ENCODE assay signal across 21 cellular contexts in the genomic region with DNA sequence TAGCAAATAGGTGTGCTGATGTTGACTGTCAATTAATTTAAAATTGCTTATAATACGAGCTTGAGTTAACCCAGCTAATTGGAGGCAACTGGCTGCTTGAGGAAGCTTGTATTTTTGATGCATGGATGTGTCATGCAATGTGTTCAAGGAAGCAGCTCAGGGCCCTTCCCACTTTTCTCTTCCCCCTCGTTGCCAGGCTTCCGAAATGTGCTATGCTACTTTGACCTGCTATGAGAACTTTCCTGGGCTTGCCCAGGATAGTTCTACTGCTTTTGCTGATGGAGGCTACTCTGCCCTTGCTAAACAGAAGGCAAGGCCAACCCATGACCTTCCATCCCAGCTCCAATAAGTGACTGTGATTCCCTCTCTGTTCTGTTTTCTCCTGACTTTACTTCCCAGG. TPM values are rescaled to one million over a fixed set of nuclear protein-coding genes. Genes with fewer than 3 reads are reported as not detected.
DNase-seq lines count a peak whose midpoint lies in the region; ATAC-seq, FAIRE-seq and TF ChIP-seq lines count a peak whose summit lies in the region.
"Had no signal": no experiment of that assay in that cellular context is flagged by ENCODE, and none has a peak within 500 bp of the region (broad histone marks: within the 10 kb centered on the region; RNA-seq: fewer than 3 reads in every experiment).

No MANE protein-coding gene starts in this region.

- FAIRE-seq in A549 (lab: Jason Lieb, UNC) = no peak
- no peak for FAIRE-seq in bronchial epithelial cell (lab: Jason Lieb, UNC)
- FAIRE-seq: A204.1, D721Med, GM12878 had no signal

- no peak overlapping the region for H2BK120ac ChIP-seq in trophoblast cell (ENCODE audit: insufficient read depth, low read length, poor library complexity)

- no peaks in the 10 kb centered on the region for H3K79me1 ChIP-seq in trophoblast cell (ENCODE audit: low read length)

- POLR2A ChIA-PET in A549 (lab: Yijun Ruan, JAX) = no interaction called here

- H2AFZ ChIP-seq in GM23248 (no peak overlapping the region), osteoblast (ENCODE audit: low read length) (no peak overlapping the region), trophoblast cell (ENCODE audit: insufficient read depth, low read length, poor library complexity) (no peak overlapping the region)

- no peak for TF ChIP-seq RAD21 in A549 (conservative IDR thresholded peaks at IDR 0.05 in 1 of 2, IDR thresholded peaks at IDR 0.05 in 1 of 2)

- no peak overlapping the region for H4K8ac ChIP-seq in trophoblast cell (ENCODE audit: low read depth, low read length)

- H3K9me2 ChIP-seq in GM23248 (ENCODE audit: insufficient read depth) = no peaks in the 10 kb centered on the region

- TF ChIP-seq EP300 in A549 (IDR thresholded peaks at IDR 0.05) = no peak

- ATAC-seq in A549 (peak; percentile 15 to 23; a peak in 1 of 6 replicates), HG03175 (IDR thresholded peaks at IDR 0.05; ENCODE audit: unreplicated experiment) (no peak), GM19455 (IDR thresholded peaks at IDR 0.05; ENCODE audit: unreplicated experiment) (no peak)
- ATAC-seq: GM12878 had no signal

- H3K9ac ChIP-seq in GM23248 = no peak overlapping the region
- no peak overlapping the region for H3K9ac ChIP-seq in trophoblast cell (ENCODE audit: low read length)
- H3K9ac ChIP-seq: KMS-11 had no signal

- H4K91ac ChIP-seq in trophoblast cell (ENCODE audit: low read depth, low read length) = no peak overlapping the region

- no peak overlapping the region for H3K4ac ChIP-seq in trophoblast cell (ENCODE audit: low read depth, low read length)

- H2BK12ac ChIP-seq in trophoblast cell (ENCODE audit: low read length) = no peak overlapping the region

- no peak overlapping the region for H2BK5ac ChIP-seq in trophoblast cell (ENCODE audit: low read depth, low read length, poor library complexity)

- no peak for TF ChIP-seq POLR2A in A549 (IDR thresholded peaks at IDR 0.05; ENCODE audit: low read length)

- H3K4me2 ChIP-seq in A549 (0 out of 3 replicates have a peak overlapping the region, but pooled peaks have one; percentile 0), GM23248 (ENCODE audit: unreplicated experiment) (peak overlapping the region; percentile 9), osteoblast (ENCODE audit: insufficient read depth, low read length) (no peak overlapping the region), trophoblast cell (ENCODE audit: low read length) (no peak overlapping the region)
- H3K4me2 ChIP-seq: KMS-11 had no signal

- H3K23ac ChIP-seq in trophoblast cell (ENCODE audit: low read length) = no peak overlapping the region

- TF ChIP-seq CTCF in A549 (IDR thresholded peaks at IDR 0.05) (no peak), bronchial epithelial cell (IDR thresholded peaks at IDR 0.05; ENCODE audit: insufficient read depth, low read length, severe bottlenecking) (no peak), osteoblast (IDR thresholded peaks at IDR 0.05; ENCODE audit: extremely low read depth, low read depth, low read length) (no peak)

- CTCF ChIA-PET in A549 (lab: Yijun Ruan, JAX) = interaction anchor here (0.7 to 2.3 kb wide), 4 partner anchors 17 to 100 kb away, joined by 3 to 8 read pairs (median 3); no protein-coding TSS in a partner anchor

- DNase-seq in A549 (ENCODE audit: low read depth in 1 of 2, low spot score in 1 of 2) (no peak), GM23248 (no peak), bronchial epithelial cell (ENCODE audit: low read depth) (peak; percentile 23), osteoblast (ENCODE audit: insufficient read length, low spot score, missing footprints) (no peak), trophoblast cell (no peak), NCI-H2227 treated with DMSO at 0.1 percent for 48 hours (lab: John Stamatoyannopoulos, UW) (no peak)
- DNase-seq: AML-193; Caco-2; CD4-positive, alpha-beta T cell; DMS53; DND-41; EL had no signal

- no peak overlapping the region for H3K4me3 ChIP-seq in A549
- H3K4me3 ChIP-seq in GM23248 = no peak overlapping the region
- no peak overlapping the region for H3K4me3 ChIP-seq in bronchial epithelial cell (ENCODE audit: low read depth, low read length)
- H3K4me3 ChIP-seq in osteoblast (ENCODE audit: insufficient read depth, low read length) = no peak overlapping the region
- no peak overlapping the region for H3K4me3 ChIP-seq in trophoblast cell (ENCODE audit: low read depth, low read length)
- H3K4me3 ChIP-seq: GM12878, HAP-1 had no signal

- peak overlapping the region in 1 of 2 experiments; percentile 42; a peak in 1 of 6 replicates for H3K27ac ChIP-seq in A549
- H3K27ac ChIP-seq in GM23248 = no peak overlapping the region
- H3K27ac ChIP-seq in osteoblast (ENCODE audit: low read depth, low read length) = peak overlapping the region; percentile 61
- H3K27ac ChIP-seq in trophoblast cell (ENCODE audit: low read depth, low read length) = no peak overlapping the region
- H3K27ac ChIP-seq: C4-2B, HL-60, KMS-11 had no signal

- H3K27me3 ChIP-seq in GM23248 (replicated peaks; ENCODE audit: insufficient read depth) (no peaks in the 10 kb centered on the region), bronchial epithelial cell (ENCODE audit: control insufficient read depth, insufficient read depth, low read length) (no peaks in the 10 kb centered on the region), osteoblast (ENCODE audit: insufficient read depth, low read length) (no peaks in the 10 kb centered on the region), trophoblast cell (ENCODE audit: insufficient read depth, low read length) (no peaks in the 10 kb centered on the region)

- 78% methylated on average over 3 of the region's 3 CpGs for WGBS in A549 (ENCODE audit: missing lambda C conversion rate)
- WGBS in GM23248 (ENCODE audit: low coverage in 1 of 2, low lambda C conversion rate in 2 of 2, missing lambda C conversion rate in 2 of 2), 2 experiments = 70 to 72% methylated on average over 3 of the region's 3 CpGs
- no CpG with 5 or more reads among the region's 3 CpGs for WGBS in trophoblast cell (ENCODE audit: extremely low coverage, insufficient coverage, insufficient read length)

- H3K9me3 ChIP-seq in A549 (no peaks in the 10 kb centered on the region), GM23248 (ENCODE audit: low read depth) (no peaks in the 10 kb centered on the region), osteoblast (ENCODE audit: low read depth, low read length) (no peaks in the 10 kb centered on the region), trophoblast cell (ENCODE audit: insufficient read depth, low read depth, low read length) (peaks cover 3% of the 10 kb centered on the region)
- H3K9me3 ChIP-seq: Caco-2, HAP-1 had no signal

- H3K14ac ChIP-seq in trophoblast cell (ENCODE audit: low read length) = no peak overlapping the region

- H3K36me3 ChIP-seq in GM23248 (ENCODE audit: low read depth) (no peaks in the 10 kb centered on the region), bronchial epithelial cell (ENCODE audit: control insufficient read depth, insufficient read depth, low read length) (no peaks in the 10 kb centered on the region), osteoblast (ENCODE audit: insufficient read depth, low read length) (no peaks in the 10 kb centered on the region), trophoblast cell (ENCODE audit: control insufficient read depth in 1 of 2, insufficient read depth in 2 of 2, low read length in 2 of 2) (no peaks in the 10 kb centered on the region)
- H3K36me3 ChIP-seq: HAP-1 had no signal

- in situ Hi-C loops in GM23248 (cut with MboI) = no loop called here

- H4K20me1 ChIP-seq in GM23248 (ENCODE audit: insufficient read depth) = no peaks in the 10 kb centered on the region
- no peaks in the 10 kb centered on the region for H4K20me1 ChIP-seq in osteoblast (ENCODE audit: insufficient read depth, low read length)

- no peak overlapping the region for H3K18ac ChIP-seq in trophoblast cell (ENCODE audit: low read length)

- H3K4me1 ChIP-seq in A549 = peaks cover 64% of the 10 kb centered on the region
- peaks cover 31% of the 10 kb centered on the region for H3K4me1 ChIP-seq in GM23248 (ENCODE audit: insufficient read depth)
- peaks cover 16% of the 10 kb centered on the region for H3K4me1 ChIP-seq in osteoblast (ENCODE audit: insufficient read depth, low read length)
- H3K4me1 ChIP-seq in trophoblast cell (ENCODE audit: control insufficient read depth in 1 of 2, insufficient read depth in 2 of 2, low read length in 2 of 2) = no peaks in the 10 kb centered on the region

- no peak overlapping the region for H2AK5ac ChIP-seq in trophoblast cell (ENCODE audit: low read length)

- H4K12ac ChIP-seq in trophoblast cell (ENCODE audit: low read depth, low read length) = no peak overlapping the region

- no peaks in the 10 kb centered on the region for H3K79me2 ChIP-seq in GM23248 (ENCODE audit: insufficient read depth)
- H3K79me2 ChIP-seq in osteoblast (ENCODE audit: insufficient read depth, low read length) = no peaks in the 10 kb centered on the region
- peaks cover 2% of the 10 kb centered on the region for H3K79me2 ChIP-seq in trophoblast cell (ENCODE audit: control insufficient read depth, insufficient read depth, low read length, poor library complexity)

- H3F3A ChIP-seq in GM23248 (ENCODE audit: insufficient read depth) = peaks cover 13% of the 10 kb centered on the region

TF ChIP-seq in A549, 52 proteins besides CTCF, POLR2A, EP300 and RAD21 (continues in another document):
- TF ChIP-seq TP53 (CRISPR knock-in tag; IDR thresholded peaks at IDR 0.05) (no peak), MAX (IDR thresholded peaks at IDR 0.05) (no peak), SMC3 (IDR thresholded peaks at IDR 0.05) (no peak), KDM5A (IDR thresholded peaks at IDR 0.05) (no peak), RCOR1 (IDR thresholded peaks at IDR 0.05; ENCODE audit: low read depth, low read length) (no peak), NPAS2 (CRISPR knock-in tag; IDR thresholded peaks at IDR 0.05; ENCODE audit: borderline replicate concordance) (no peak)

RNA-seq across cellular contexts. Expression of gene PLCE1, which starts 24.4 kb away (rescaled TPM):
- polyA plus RNA-seq in A549 (2011; rRNA removed) = 18.2 and 20.7 TPM in 2 replicates
- 4.4 and 5.1 TPM in 2 replicates for polyA plus RNA-seq in A549 (2012; cell fraction: cytosol; rRNA removed)
- polyA plus RNA-seq in A549 (2012; cell fraction: nucleus; rRNA removed) = 4.2 and 7.4 TPM in 2 replicates
- polyA plus RNA-seq in A549 (2017; fragmentation: RNase III; extraction: RNeasy Plus Mini Kit Qiagen cat#74134 plus additional on column Dnase treatment) = 10.7 to 12.8 TPM (median 10.9 TPM) in 3 replicates
- polyA minus RNA-seq in A549 (2011; rRNA and poly(A)+ RNA removed) = 44.9 TPM in 2 replicates
- 2.9 and 6.2 TPM in 2 replicates for total RNA-seq in GM23248 (2014; rRNA removed; shearing (Covaris generic))
- polyA plus RNA-seq in GM23248 (2016; fragmentation: Nextera tagmentation; extraction: Ambion mirVana) = 3.7 TPM in 2 replicates
- 0.26 and 1.0 TPM in 2 replicates for total RNA-seq in bronchial epithelial cell
- total RNA-seq in osteoblast = 6.2 and 7.7 TPM in 2 replicates
- 0.43 and 0.47 TPM in 2 replicates for polyA plus RNA-seq in trophoblast cell (2013)

Comparison
In these comparisons a context has a peak if more than half of its experiments do, and no peak if none do; other contexts are left out.
1. ATAC-seq: peak in A549 (2 of 2); none in HG03175 (single experiment) and GM19455 (single experiment).
2. H3K4me2 ChIP-seq: peak in A549 (single experiment) and GM23248 (single experiment); none in osteoblast (single experiment) and trophoblast cell (single experiment).